Comparison of ENCODE assay signal across 11 cellular contexts in the genomic region with DNA sequence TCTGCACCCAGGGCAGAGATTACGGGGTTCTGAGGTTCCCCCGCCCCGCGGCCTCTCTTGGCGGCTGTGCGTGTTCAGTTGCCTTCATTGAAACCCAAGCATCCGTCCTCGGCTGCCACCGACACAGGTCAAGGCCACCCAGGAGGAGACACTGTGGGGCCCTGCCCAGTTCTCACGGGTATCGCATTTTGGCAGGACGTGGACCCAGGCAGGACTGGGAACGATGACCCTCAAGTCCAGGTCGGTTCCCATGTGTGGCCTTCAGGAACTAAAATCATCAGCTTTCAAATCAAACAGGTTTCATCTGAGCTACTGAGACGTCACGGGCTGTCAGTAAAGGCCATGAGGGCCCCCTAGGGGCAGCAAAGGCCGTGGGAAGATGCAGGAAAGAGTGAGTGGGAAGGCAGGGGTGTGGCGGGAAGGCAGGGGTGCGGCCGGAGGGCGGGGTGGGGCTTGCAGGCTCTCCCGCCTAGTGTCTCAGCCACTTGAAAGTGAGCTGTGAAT. TPM values are rescaled to one million over a fixed set of nuclear protein-coding genes. Genes with fewer than 3 reads are reported as not detected.
A peak's percentile ranks its signal among the peaks of the same experiment; 100 is the strongest.
DNase-seq lines count a peak whose midpoint lies in the region; ATAC-seq, FAIRE-seq and TF ChIP-seq lines count a peak whose summit lies in the region.
"Had no signal": no experiment of that assay in that cellular context is flagged by ENCODE, and none has a peak within 500 bp of the region (broad histone marks: within the 10 kb centered on the region; RNA-seq: fewer than 3 reads in every experiment).

No MANE protein-coding gene starts in this region.

- CTCF ChIA-PET in activated CD8-positive, alpha-beta T cell treated with anti-CD3 and anti-CD28 coated beads for 36 hours (lab: Charles Lee), result interaction anchor here (1.0 to 1.5 kb wide), 3 partner anchors 33 to 51 kb away, joined by 3 to 5 read pairs (median 4); no protein-coding TSS in a partner anchor
- CTCF ChIA-PET in activated CD8-positive, alpha-beta T cell treated with anti-CD3 and anti-CD28 coated beads, Interleukin-2, amount 10 ng/mL, durations not matched to agents 7 days and 5 days (lab: Charles Lee), result interaction anchor here (2.5 kb wide), 1 partner anchor 49 kb away, joined by 15 read pairs; a partner anchor contains a TSS
- CTCF ChIA-PET in H1 (lab: Charles Lee; ENCODE audit: partially characterized antibody), result interaction anchor here (0.6 to 1.4 kb wide), 5 partner anchors 10 to 920 kb away, joined by 3 to 5 read pairs (median 3); no protein-coding TSS in a partner anchor

- no peak overlapping the region for H2BK5ac ChIP-seq in H1 (ENCODE audit: low read depth, low read length)

- H3K4me1 Mint-ChIP-seq in activated CD8-positive, alpha-beta T cell treated with anti-CD3 and anti-CD28 coated beads for 36 hours (ENCODE audit: low read depth), result peaks cover 22% of the 10 kb centered on the region
- H3K4me1 Mint-ChIP-seq in activated CD8-positive, alpha-beta T cell treated with anti-CD3 and anti-CD28 coated beads, Interleukin-2, amount 10 ng/mL, durations not matched to agents 7 days and 5 days (ENCODE audit: low read depth), result peaks cover 37% of the 10 kb centered on the region

- no peak overlapping the region for H3K23ac ChIP-seq in H1 (ENCODE audit: insufficient read length)

- H3K18ac ChIP-seq in H1 (ENCODE audit: extremely low read depth, low read length), result no peak overlapping the region

- H3K56ac ChIP-seq in H1 (replicated peaks; ENCODE audit: insufficient read length, low read depth, low read length), result no peak overlapping the region

- no peak overlapping the region for H3K27ac Mint-ChIP-seq in activated CD8-positive, alpha-beta T cell treated with anti-CD3 and anti-CD28 coated beads for 36 hours
- H3K27ac Mint-ChIP-seq in activated CD8-positive, alpha-beta T cell treated with anti-CD3 and anti-CD28 coated beads, Interleukin-2, amount 10 ng/mL, durations not matched to agents 7 days and 5 days, result no peak overlapping the region
- H3K27ac Mint-ChIP-seq: B cell had no signal

- no peak overlapping the region for H3K4ac ChIP-seq in H1 (replicated peaks; ENCODE audit: insufficient read length, low read depth, low read length)

- no peak overlapping the region for H3K14ac ChIP-seq in H1 (ENCODE audit: insufficient read length)

- H2AK5ac ChIP-seq in H1 (ENCODE audit: low read depth, low read length), result no peak overlapping the region

- H3K27me3 Mint-ChIP-seq in activated CD8-positive, alpha-beta T cell treated with anti-CD3 and anti-CD28 coated beads for 36 hours, result no peaks in the 10 kb centered on the region
- H3K27me3 Mint-ChIP-seq in activated CD8-positive, alpha-beta T cell treated with anti-CD3 and anti-CD28 coated beads, Interleukin-2, amount 10 ng/mL, durations not matched to agents 7 days and 5 days (ENCODE audit: low read depth), result no peaks in the 10 kb centered on the region

- no peak overlapping the region for H2AFZ ChIP-seq in H1 (ENCODE audit: low read length)

- H3K23me2 ChIP-seq in H1 (ENCODE audit: low read depth, low read length), result no peaks in the 10 kb centered on the region; the same call in 1 of the 2 replicates

- TF ChIP-seq CTCF in activated CD8-positive, alpha-beta T cell treated with anti-CD3 and anti-CD28 coated beads for 36 hours (IDR thresholded peaks at IDR 0.05), result peak; percentile 17
- peak in 1 of 3 experiments; percentile 40; a peak in 2 of 4 replicates for TF ChIP-seq CTCF in H1 (IDR thresholded peaks at IDR 0.05; ENCODE audit: control extremely low read depth in 1 of 3, insufficient read depth in 1 of 3, low read depth in 1 of 3, low read length in 3 of 3)
- TF ChIP-seq CTCF in gastrocnemius medialis (IDR thresholded peaks at IDR 0.05 in 4 of 5, conservative IDR thresholded peaks at IDR 0.05 in 1 of 5), result no peak

- H3K36me3 ChIP-seq in H1 (ENCODE audit: control insufficient read depth in 2 of 4, insufficient read depth in 4 of 4, low read length in 3 of 4), result no peaks in the 10 kb centered on the region
- no peaks in the 10 kb centered on the region for H3K36me3 ChIP-seq in gastrocnemius medialis
- H3K36me3 ChIP-seq: neutrophil had no signal

- H4K8ac ChIP-seq in H1 (ENCODE audit: extremely low read depth, insufficient read depth, low read length), result no peak overlapping the region

- H3K4me2 ChIP-seq in H1 (ENCODE audit: insufficient read depth in 1 of 2, low read depth in 2 of 2, low read length in 2 of 2), result no peak overlapping the region

- H2BK15ac ChIP-seq in H1 (ENCODE audit: low read length), result no peak overlapping the region

- H2BK20ac ChIP-seq in H1 (ENCODE audit: low read length), result no peak overlapping the region

- ATAC-seq in activated CD8-positive, alpha-beta T cell treated with anti-CD3 and anti-CD28 coated beads for 36 hours, result peak; percentile 33
- no peak for ATAC-seq in activated CD8-positive, alpha-beta T cell treated with anti-CD3 and anti-CD28 coated beads, Interleukin-2, amount 10 ng/mL, durations not matched to agents 7 days and 5 days
- no peak for ATAC-seq in gastrocnemius medialis

- H4K20me1 ChIP-seq in H1 (replicated peaks in 1 of 2; ENCODE audit: control insufficient read depth in 1 of 2, insufficient read depth in 2 of 2, low read length in 2 of 2), result no peaks in the 10 kb centered on the region

- no peaks in the 10 kb centered on the region for H3K9me3 Mint-ChIP-seq in activated CD8-positive, alpha-beta T cell treated with anti-CD3 and anti-CD28 coated beads for 36 hours
- no peaks in the 10 kb centered on the region for H3K9me3 Mint-ChIP-seq in activated CD8-positive, alpha-beta T cell treated with anti-CD3 and anti-CD28 coated beads, Interleukin-2, amount 10 ng/mL, durations not matched to agents 7 days and 5 days (ENCODE audit: insufficient read depth)

- H3K27ac ChIP-seq in H1 (ENCODE audit: low read depth, low read length), result no peak overlapping the region
- H3K27ac ChIP-seq in gastrocnemius medialis, result no peak overlapping the region
- H3K27ac ChIP-seq: neutrophil had no signal

- H3K4me3 Mint-ChIP-seq in activated CD8-positive, alpha-beta T cell treated with anti-CD3 and anti-CD28 coated beads for 36 hours, result no peak overlapping the region
- no peak overlapping the region for H3K4me3 Mint-ChIP-seq in activated CD8-positive, alpha-beta T cell treated with anti-CD3 and anti-CD28 coated beads, Interleukin-2, amount 10 ng/mL, durations not matched to agents 7 days and 5 days
- H3K4me3 Mint-ChIP-seq: B cell had no signal

- no peaks in the 10 kb centered on the region for H3K36me3 Mint-ChIP-seq in activated CD8-positive, alpha-beta T cell treated with anti-CD3 and anti-CD28 coated beads for 36 hours (ENCODE audit: low read depth)
- no peaks in the 10 kb centered on the region for H3K36me3 Mint-ChIP-seq in activated CD8-positive, alpha-beta T cell treated with anti-CD3 and anti-CD28 coated beads, Interleukin-2, amount 10 ng/mL, durations not matched to agents 7 days and 5 days (ENCODE audit: low read depth)

- no peak for FAIRE-seq in H1 (lab: Jason Lieb, UNC)

- H3K27me3 ChIP-seq in H1 (replicated peaks in 1 of 4; ENCODE audit: control insufficient read depth in 3 of 4, extremely low read depth in 1 of 4, insufficient read depth in 3 of 4, low read length in 3 of 4) (no peaks in the 10 kb centered on the region), gastrocnemius medialis (peaks cover 0 to 15% (median 0%) of the 10 kb centered on the region in 3 donors)

- H3K9ac ChIP-seq in H1 (replicated peaks in 1 of 4; ENCODE audit: extremely low read depth in 1 of 4, low read depth in 3 of 4, low read length in 3 of 4), result no peak overlapping the region

- POLR2A ChIA-PET in activated CD8-positive, alpha-beta T cell treated with anti-CD3 and anti-CD28 coated beads for 36 hours (lab: Charles Lee), result no interaction called here
- POLR2A ChIA-PET in activated CD8-positive, alpha-beta T cell treated with anti-CD3 and anti-CD28 coated beads, Interleukin-2, amount 10 ng/mL, durations not matched to agents 7 days and 5 days (lab: Charles Lee), result no interaction called here
- POLR2A ChIA-PET in H1 (lab: Charles Lee; ENCODE audit: partially characterized antibody), result interaction anchor here (1.6 kb wide), 1 partner anchor 49 kb away, joined by 3 read pairs; no protein-coding TSS in a partner anchor

- H4K91ac ChIP-seq in H1 (replicated peaks; ENCODE audit: insufficient read length, low read length), result no peak overlapping the region

- in situ Hi-C loops in gastrocnemius medialis (cut with MboI; ENCODE audit: low sequenced_read_pairs in 4 of 4), result no loop called here

- TF ChIP-seq RAD21 in H1 (IDR thresholded peaks at IDR 0.05 in 1 of 2, conservative IDR thresholded peaks at IDR 0.05 in 1 of 2; ENCODE audit: low read depth in 2 of 2, low read length in 2 of 2), result peak; percentile 57 to 61

- H3K79me2 ChIP-seq in H1 (ENCODE audit: control insufficient read depth in 1 of 2, insufficient read depth in 2 of 2, low read length in 2 of 2), result no peaks in the 10 kb centered on the region

- WGBS in H1 (ENCODE audit: extremely low coverage in 1 of 2, insufficient coverage in 1 of 2, insufficient read length in 1 of 2, insufficient replicate concordance in 2 of 2, low coverage in 1 of 2, low lambda C conversion rate in 2 of 2, missing lambda C conversion rate in 1 of 2), 2 experiments, result 90% methylated on average over 17 of the region's 22 CpGs; no CpG with 5 or more reads in 1 of the 2 experiments

- no peak overlapping the region for H2BK12ac ChIP-seq in H1 (ENCODE audit: low read depth, low read length)

- H3K4me3 ChIP-seq in H1 (ENCODE audit: extremely low read depth in 1 of 4, insufficient read depth in 2 of 4, low read depth in 3 of 4, low read length in 4 of 4) (no peak overlapping the region), gastrocnemius medialis (no peak overlapping the region)

- H3K79me1 ChIP-seq in H1 (ENCODE audit: low read depth, low read length), result no peaks in the 10 kb centered on the region; the same call in 1 of the 2 replicates

- peak; percentile 66 for DNase-seq in activated CD8-positive, alpha-beta T cell treated with anti-CD3 and anti-CD28 coated beads for 36 hours
- DNase-seq in activated CD8-positive, alpha-beta T cell treated with anti-CD3 and anti-CD28 coated beads, Interleukin-2, amount 10 ng/mL, durations not matched to agents 7 days and 5 days, result no peak
- DNase-seq in NAMALWA (ENCODE audit: low spot score) (peak; percentile 43), H1 (ENCODE audit: low read depth in 1 of 2, low spot score in 2 of 2) (no peak), gastrocnemius medialis (no peak), HK-2 (ENCODE audit: unreplicated experiment) (no peak), NCI-H1092 (lab: John Stamatoyannopoulos, UW) (no peak)
- DNase-seq in stimulated activated CD4-positive, alpha-beta T cell treated with anti-CD3 and anti-CD28 coated beads, Interleukin-4, amount 100 ng/mL, for 1 hour, result peak; percentile 29
- DNase-seq: foreskin fibroblast had no signal

- no peak for TF ChIP-seq POLR2A in H1 (IDR thresholded peaks at IDR 0.05; ENCODE audit: control extremely low read depth in 1 of 2, low read depth in 2 of 2, low read length in 2 of 2)
- TF ChIP-seq POLR2A in gastrocnemius medialis (IDR thresholded peaks at IDR 0.05), result no peak

- no peak for TF ChIP-seq EP300 in H1 (IDR thresholded peaks at IDR 0.05; ENCODE audit: borderline replicate concordance in 1 of 2, low read depth in 2 of 2, low read length in 2 of 2)

- H4K5ac ChIP-seq in H1 (ENCODE audit: insufficient read length, low read depth, low read length), result no peak overlapping the region

- H3K9me3 ChIP-seq in H1 (ENCODE audit: insufficient read depth in 2 of 2, low read depth in 1 of 2, low read length in 1 of 2) (no peaks in the 10 kb centered on the region), gastrocnemius medialis (no peaks in the 10 kb centered on the region)
- H3K9me3 ChIP-seq: neutrophil had no signal

- H3K4me1 ChIP-seq in H1 (replicated peaks in 1 of 4; ENCODE audit: control insufficient read depth in 3 of 4, insufficient read depth in 4 of 4, low read length in 3 of 4) (peaks cover 0 to 15% (median 9%) of the 10 kb centered on the region in 4 experiments; a peak in 3 of 7 replicates), gastrocnemius medialis (peaks cover 0 to 5% of the 10 kb centered on the region in 2 donors)

- H2BK120ac ChIP-seq in H1 (replicated peaks; ENCODE audit: low read depth, low read length), result no peak overlapping the region

- intact Hi-C loops in activated CD8-positive, alpha-beta T cell treated with anti-CD3 and anti-CD28 coated beads for 36 hours (cut with micrococcal nuclease), result no loop called here
- intact Hi-C loops in gastrocnemius medialis (cut with DNase I; ENCODE audit: low total_unique reads), result loop anchor here (10.0 kb wide), 1 partner anchor 282 kb away; a partner anchor contains a TSS

RNA-seq across cellular contexts. Expression of a gene that starts 7.0 kb away (rescaled TPM):
- total RNA-seq in activated CD8-positive, alpha-beta T cell treated with anti-CD3 and anti-CD28 coated beads for 36 hours, result 10 to 100 TPM; 43.7 to 44.0 TPM
- 10 to 100 TPM; 28.5 TPM for total RNA-seq in activated CD8-positive, alpha-beta T cell treated with anti-CD3 and anti-CD28 coated beads, Interleukin-2, amount 10 ng/mL, durations not matched to agents 7 days and 5 days
- 28.4 and 28.5 TPM in 2 replicates for total RNA-seq in H1 (2021; fragmentation: NEBNext Ultra II Directional; extraction: Animal tissue kit (Norgen Biotek cat#: 25700))
- polyA plus RNA-seq in H1 (2011; rRNA removed), result 31.1 and 32.4 TPM in 2 replicates
- polyA plus RNA-seq in H1 (2011; cell fraction: cytosol; rRNA removed), result 35.9 TPM
- 31.2 TPM for polyA plus RNA-seq in H1 (2011; cell fraction: nucleus; rRNA removed)
- 25.9 to 34.1 TPM (median 27.7 TPM) in 4 replicates for polyA plus RNA-seq in H1 (2012, experiment 1 of 2)
- polyA plus RNA-seq in H1 (2012, experiment 2 of 2), result 7.2 TPM
- 21.3 TPM for polyA plus RNA-seq in H1 (2013, experiment 1 of 2)
- 22.1 TPM for polyA plus RNA-seq in H1 (2013, experiment 2 of 2)
- 21.0 and 24.5 TPM in 2 replicates for polyA minus RNA-seq in H1 (2011; rRNA and poly(A)+ RNA removed)
- 16.9 TPM for polyA minus RNA-seq in H1 (2011; cell fraction: cytosol; rRNA and poly(A)+ RNA removed)
- 11.5 TPM for polyA minus RNA-seq in H1 (2011; cell fraction: nucleus; rRNA and poly(A)+ RNA removed)
- total RNA-seq in gastrocnemius medialis, result 10 to 100 TPM; 10.1 to 28.5 (median 13.5) TPM

RNA-seq across cellular contexts. Expression of a gene that starts 49.8 kb away (rescaled TPM):
- total RNA-seq in activated CD8-positive, alpha-beta T cell treated with anti-CD3 and anti-CD28 coated beads for 36 hours, result 1 to 10 TPM; 9.3 to 9.7 TPM
- total RNA-seq in activated CD8-positive, alpha-beta T cell treated with anti-CD3 and anti-CD28 coated beads, Interleukin-2, amount 10 ng/mL, durations not matched to agents 7 days and 5 days, result 10 to 100 TPM in 1 of 2 experiments, 1 to 10 TPM in 1; 8.8 to 10.2 TPM
- 9.2 and 11.9 TPM in 2 replicates for total RNA-seq in H1 (2021; fragmentation: NEBNext Ultra II Directional; extraction: Animal tissue kit (Norgen Biotek cat#: 25700))
- 6.5 and 8.6 TPM in 2 replicates for polyA plus RNA-seq in H1 (2011; rRNA removed)
- 9.6 TPM for polyA plus RNA-seq in H1 (2011; cell fraction: cytosol; rRNA removed)
- 10.0 TPM for polyA plus RNA-seq in H1 (2011; cell fraction: nucleus; rRNA removed)
- 6.5 to 7.8 TPM (median 6.9 TPM) in 4 replicates for polyA plus RNA-seq in H1 (2012, experiment 1 of 2)
- 6.0 TPM for polyA plus RNA-seq in H1 (2012, experiment 2 of 2)
- polyA plus RNA-seq in H1 (2013, experiment 1 of 2), result 8.7 TPM
- polyA plus RNA-seq in H1 (2013, experiment 2 of 2), result 9.0 TPM
- 3.8 and 4.8 TPM in 2 replicates for polyA minus RNA-seq in H1 (2011; rRNA and poly(A)+ RNA removed)
- 4.9 TPM for polyA minus RNA-seq in H1 (2011; cell fraction: cytosol; rRNA and poly(A)+ RNA removed)
- 2.1 TPM for polyA minus RNA-seq in H1 (2011; cell fraction: nucleus; rRNA and poly(A)+ RNA removed)
- 1 to 10 TPM; 1.3 to 3.6 (median 3.1) TPM for total RNA-seq in gastrocnemius medialis

RNA-seq across cellular contexts. Expression of a gene that starts 50.1 kb away (rescaled TPM):
- total RNA-seq in activated CD8-positive, alpha-beta T cell treated with anti-CD3 and anti-CD28 coated beads for 36 hours, result 10 to 100 TPM; 29.3 to 29.8 TPM
- 10 to 100 TPM; 41.2 to 47.0 TPM for total RNA-seq in activated CD8-positive, alpha-beta T cell treated with anti-CD3 and anti-CD28 coated beads, Interleukin-2, amount 10 ng/mL, durations not matched to agents 7 days and 5 days
- total RNA-seq in H1 (2021; fragmentation: NEBNext Ultra II Directional; extraction: Animal tissue kit (Norgen Biotek cat#: 25700)), result 38.0 and 43.9 TPM in 2 replicates
- 8.0 and 15.5 TPM in 2 replicates for polyA plus RNA-seq in H1 (2011; rRNA removed)
- 10.7 TPM for polyA plus RNA-seq in H1 (2011; cell fraction: cytosol; rRNA removed)
- 28.7 TPM for polyA plus RNA-seq in H1 (2011; cell fraction: nucleus; rRNA removed)
- 15.8 to 22.7 TPM (median 18.7 TPM) in 4 replicates for polyA plus RNA-seq in H1 (2012, experiment 1 of 2)
- polyA plus RNA-seq in H1 (2012, experiment 2 of 2), result 5.6 TPM
- 11.7 TPM for polyA plus RNA-seq in H1 (2013, experiment 1 of 2)
- 10.7 TPM for polyA plus RNA-seq in H1 (2013, experiment 2 of 2)
- polyA minus RNA-seq in H1 (2011; rRNA and poly(A)+ RNA removed), result 26.5 and 34.4 TPM in 2 replicates
- 18.4 TPM for polyA minus RNA-seq in H1 (2011; cell fraction: cytosol; rRNA and poly(A)+ RNA removed)
- polyA minus RNA-seq in H1 (2011; cell fraction: nucleus; rRNA and poly(A)+ RNA removed), result 11.7 TPM
- 10 to 100 TPM; 16.6 to 39.0 (median 21.9) TPM for total RNA-seq in gastrocnemius medialis

Comparison
In these comparisons a context has a peak if more than half of its experiments do, and no peak if none do; other contexts are left out.
1. DNase-seq: peak in activated CD8-positive, alpha-beta T cell treated with anti-CD3 and anti-CD28 coated beads for 36 hours (single experiment), NAMALWA (single experiment) and stimulated activated CD4-positive, alpha-beta T cell treated with anti-CD3 and anti-CD28 coated beads, Interleukin-4, amount 100 ng/mL, for 1 hour (single experiment); none in activated CD8-positive, alpha-beta T cell treated with anti-CD3 and anti-CD28 coated beads, Interleukin-2, amount 10 ng/mL, durations not matched to agents 7 days and 5 days (single experiment), H1 (0 of 2), gastrocnemius medialis (0 of 2), HK-2 (single experiment) and NCI-H1092 (single experiment).